Comparison of ENCODE assay signal across 1 cellular context in the genomic region with DNA sequence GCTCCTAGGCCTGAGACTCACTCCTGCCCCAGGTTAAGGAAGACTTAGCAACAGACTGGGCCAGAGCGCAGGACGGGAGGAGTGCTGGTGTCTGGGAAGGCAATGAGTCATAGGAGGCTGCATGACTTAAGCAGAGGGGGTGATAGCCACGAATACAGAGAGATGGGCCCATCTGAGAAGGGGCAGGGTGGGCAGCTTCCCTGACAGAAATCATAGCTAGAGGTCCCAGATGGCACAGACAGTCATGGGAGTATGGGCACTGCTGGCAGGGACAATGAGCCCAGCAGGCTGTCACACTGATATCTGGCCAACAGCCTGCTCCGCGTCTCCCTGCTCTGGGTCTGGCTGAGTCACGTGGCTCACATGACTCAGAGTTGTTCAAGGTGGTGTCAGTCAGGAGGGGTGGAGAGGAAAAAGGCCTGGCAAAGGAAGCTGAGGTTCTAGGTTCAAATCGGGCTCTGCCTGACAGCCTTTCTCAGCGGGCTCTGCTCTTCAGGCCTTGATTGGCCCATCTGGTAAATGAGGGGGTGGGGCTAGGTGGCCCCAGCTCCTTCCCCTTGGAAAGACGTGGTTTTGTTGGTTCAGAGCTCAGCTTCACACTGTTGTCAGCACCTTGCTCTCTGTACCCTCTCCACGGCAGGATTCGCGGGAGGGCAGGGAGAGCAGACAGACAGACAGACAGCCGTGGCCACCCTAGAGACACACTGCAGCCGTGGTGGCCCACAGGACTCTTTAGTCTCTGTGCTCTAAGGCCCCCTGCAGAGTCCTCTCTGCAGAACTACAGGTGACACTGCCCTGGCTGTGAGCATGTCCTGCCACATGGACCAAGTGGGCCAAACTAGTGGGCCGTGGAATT.
TF ChIP-seq lines count a peak whose summit lies in the region.

No MANE protein-coding gene starts in this region.

TF ChIP-seq in IMR-90, 13 proteins besides CTCF, POLR2A, EP300 and RAD21:
- peak; percentile 66; the same call in 1 of the 2 replicates for TF ChIP-seq MAZ (IDR thresholded peaks at IDR 0.05; ENCODE audit: borderline replicate concordance, low read depth, low read length)
- peak; percentile 86 for TF ChIP-seq BHLHE40 (IDR thresholded peaks at IDR 0.05; ENCODE audit: low read depth, low read length)
- TF ChIP-seq FOS (IDR thresholded peaks at IDR 0.05; ENCODE audit: low read depth, low read length): peak; percentile 86
- TF ChIP-seq USF2 (IDR thresholded peaks at IDR 0.05; ENCODE audit: low read depth, low read length): peak; percentile 95
- TF ChIP-seq, protein P1, sequence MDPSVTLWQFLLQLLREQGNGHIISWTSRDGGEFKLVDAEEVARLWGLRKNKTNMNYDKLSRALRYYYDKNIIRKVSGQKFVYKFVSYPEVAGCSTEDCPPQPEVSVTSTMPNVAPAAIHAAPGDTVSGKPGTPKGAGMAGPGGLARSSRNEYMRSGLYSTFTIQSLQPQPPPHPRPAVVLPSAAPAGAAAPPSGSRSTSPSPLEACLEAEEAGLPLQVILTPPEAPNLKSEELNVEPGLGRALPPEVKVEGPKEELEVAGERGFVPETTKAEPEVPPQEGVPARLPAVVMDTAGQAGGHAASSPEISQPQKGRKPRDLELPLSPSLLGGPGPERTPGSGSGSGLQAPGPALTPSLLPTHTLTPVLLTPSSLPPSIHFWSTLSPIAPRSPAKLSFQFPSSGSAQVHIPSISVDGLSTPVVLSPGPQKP (IDR thresholded peaks at IDR 0.05; ENCODE audit: borderline replicate concordance, low read depth, low read length): no peak
- TF ChIP-seq CEBPB (IDR thresholded peaks at IDR 0.05; ENCODE audit: low read depth, low read length): 0 out of 2 replicates have a peak, but pooled peaks have one; percentile 11
